In genomic region chr7:30226593-30227268, GRCh38 we compare ENCODE assay signal across 1 cellular context.
TF ChIP-seq lines count a peak whose summit lies in the region.

No MANE protein-coding gene starts in this region.

TF ChIP-seq in GM23338, 12 proteins besides CTCF, POLR2A, EP300 and RAD21 (continued from another document):
- peak; percentile 90 for TF ChIP-seq ZNF462 (CRISPR knock-in tag; IDR thresholded peaks at IDR 0.05)
TF ChIP-seq in GM23338: peak in this region for 1.
